In genomic region chr9:129173296-129174101, GRCh38 we compare ENCODE assay signal across 8 cellular contexts. TPM values are rescaled to one million over a fixed set of nuclear protein-coding genes. Genes with fewer than 3 reads are reported as not detected.
A peak's percentile ranks its signal among the peaks of the same experiment; 100 is the strongest.
DNase-seq lines count a peak whose midpoint lies in the region; ATAC-seq, FAIRE-seq and TF ChIP-seq lines count a peak whose summit lies in the region.

No MANE protein-coding gene starts in this region.

- DNase-seq in AG10803 (ENCODE audit: low read depth) (peak; percentile 51), Karpas-422 (no peak), coronary artery (ENCODE audit: low spot score) (peak; percentile 77), natural killer cell (no peak), frontal cortex (ENCODE audit: low spot score in 2 of 2) (no peak)
- no peak for DNase-seq in activated CD4-positive, alpha-beta T cell treated with anti-CD3 and anti-CD28 coated beads for 4 hours

- peaks cover 6% of the 10 kb centered on the region; the same call in 1 of the 2 replicates for H4K20me1 ChIP-seq in Karpas-422 (ENCODE audit: insufficient read depth, low read depth, low read length)

- no peak for ATAC-seq in natural killer cell
- ATAC-seq in GM19395 (IDR thresholded peaks at IDR 0.05; ENCODE audit: unreplicated experiment), result no peak
- ATAC-seq in HG03342 (IDR thresholded peaks at IDR 0.05; ENCODE audit: unreplicated experiment), result no peak

- no peaks in the 10 kb centered on the region; the same call in 1 of the 2 replicates for H3K27me3 ChIP-seq in Karpas-422 (ENCODE audit: low read length)

- intact Hi-C loops in natural killer cell (cut with micrococcal nuclease), result no loop called here

- no peaks in the 10 kb centered on the region for H3K9me2 ChIP-seq in Karpas-422 (replicated peaks; ENCODE audit: insufficient read depth, low read length)

- no peaks in the 10 kb centered on the region for H3K36me3 Mint-ChIP-seq in natural killer cell

- no peaks in the 10 kb centered on the region for H3K36me3 ChIP-seq in Karpas-422 (ENCODE audit: insufficient read depth, low read length)

- H2AFZ ChIP-seq in Karpas-422 (ENCODE audit: low read length), result no peak overlapping the region

- H3K4me3 Mint-ChIP-seq in natural killer cell, result peak overlapping the region; percentile 76

- H3K9ac ChIP-seq in Karpas-422 (ENCODE audit: low read length), result peak overlapping the region; percentile 16; the same call in 1 of the 2 replicates

- H3K4me3 ChIP-seq in AG10803 (ENCODE audit: low read length) (peak overlapping the region; percentile 77), Karpas-422 (ENCODE audit: low read length) (peak overlapping the region; percentile 74; the same call in 1 of the 2 replicates), coronary artery (peak overlapping the region; percentile 96)

- H3K27ac ChIP-seq in Karpas-422 (ENCODE audit: low read length) (no peak overlapping the region), coronary artery (peak overlapping the region; percentile 88 to 98)

- peaks cover 43% of the 10 kb centered on the region for H3K4me1 ChIP-seq in Karpas-422 (ENCODE audit: low read length)

- H3K27me3 Mint-ChIP-seq in natural killer cell (ENCODE audit: low read depth in 2 of 2), result peaks cover 7 to 9% of the 10 kb centered on the region in 2 donors

- H3K4me2 ChIP-seq in Karpas-422 (ENCODE audit: low read depth, low read length, poor library complexity, severe bottlenecking), result peak overlapping the region; percentile 97

- H3K4me1 Mint-ChIP-seq in natural killer cell, result peaks cover 6 to 37% of the 10 kb centered on the region in 2 donors

- no peak for TF ChIP-seq CTCF in AG10803 (conservative IDR thresholded peaks at IDR 0.05; ENCODE audit: low read length)
- TF ChIP-seq CTCF in coronary artery (IDR thresholded peaks at IDR 0.05), result no peak
- TF ChIP-seq CTCF in natural killer cell (IDR thresholded peaks at IDR 0.05), result no peak

- H3K9me3 Mint-ChIP-seq in natural killer cell, result no peaks in the 10 kb centered on the region

- no peaks in the 10 kb centered on the region for H3K9me3 ChIP-seq in Karpas-422 (ENCODE audit: low read length)

- peak overlapping the region in 1 of 2 donors; percentile 4 for H3K27ac Mint-ChIP-seq in natural killer cell

- FAIRE-seq in frontal cortex (lab: Jason Lieb, UNC), result no peak

- H3K79me2 ChIP-seq in Karpas-422 (ENCODE audit: low read length), result no peaks in the 10 kb centered on the region

RNA-seq across cellular contexts. Expression of gene IER5L, which starts 4.6 kb away (rescaled TPM):
- total RNA-seq in Karpas-422 (2014; rRNA removed; shearing (Covaris generic); ENCODE audit: low replicate concordance), result 0.48 and 2.3 TPM in 2 replicates
- total RNA-seq in natural killer cell (1 to 10 TPM; 1.4 to 3.9 (median 2.8) TPM), frontal cortex (33.8 TPM)

Comparison
In these comparisons a context has a peak if more than half of its experiments do, and no peak if none do; other contexts are left out.
1. DNase-seq: peak in AG10803 (single experiment) and coronary artery (single experiment); none in Karpas-422 (single experiment), natural killer cell (single experiment), frontal cortex (0 of 2) and activated CD4-positive, alpha-beta T cell treated with anti-CD3 and anti-CD28 coated beads for 4 hours (0 of 2).
2. Peak in every context shown above with its lines, with median percentiles within 50 percentile points of each other: H3K4me3 ChIP-seq.